14 cellular contexts compared by ENCODE assay signal in the genomic region with DNA sequence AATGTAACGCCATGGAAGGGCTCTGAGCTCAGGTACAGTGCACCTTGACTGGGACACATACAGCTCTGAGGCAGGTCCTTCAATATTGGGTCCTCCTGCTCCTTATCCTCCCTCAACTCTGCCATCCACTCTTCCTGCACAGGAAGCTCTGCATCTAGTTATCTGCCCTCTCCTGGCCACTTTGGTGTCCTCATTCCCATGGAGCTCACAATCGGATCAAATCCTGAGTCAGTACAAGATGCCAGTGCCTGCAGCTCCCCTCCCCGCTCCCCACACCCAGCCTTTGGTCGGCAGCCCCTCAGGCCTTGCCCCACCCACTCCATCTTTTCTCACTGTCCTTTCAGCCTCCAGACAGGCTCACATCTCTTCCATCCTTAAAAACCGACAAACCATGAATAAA. TPM values are rescaled to one million over a fixed set of nuclear protein-coding genes. Genes with fewer than 3 reads are reported as not detected.
DNase-seq lines count a peak whose midpoint lies in the region; ATAC-seq and TF ChIP-seq lines count a peak whose summit lies in the region.
"Had no signal": no experiment of that assay in that cellular context is flagged by ENCODE, and none has a peak within 500 bp of the region (broad histone marks: within the 10 kb centered on the region; RNA-seq: fewer than 3 reads in every experiment).

No MANE protein-coding gene starts in this region.

- H3K4me1 ChIP-seq in upper lobe of right lung: peaks cover 43% of the 10 kb centered on the region

- H3K36me3 ChIP-seq in upper lobe of right lung: no peaks in the 10 kb centered on the region

- no peaks in the 10 kb centered on the region for H3K9me3 Mint-ChIP-seq in activated naive CD4-positive, alpha-beta T cell treated with anti-CD3 and anti-CD28 coated beads, Interleukin-2, amount 50 U/mL, for 24 hours
- H3K9me3 Mint-ChIP-seq: activated T-helper 2 cell treated with anti-CD3 and anti-CD28 coated beads, Interferon-gamma antibody, Interleukin-2, Interleukin-4, amounts not matched to agents 10 μg/mL and 5 μg/mL and 100 μg/mL, durations not matched to agents 14 hours and 24 hours and 36 hours had no signal

- no peak for TF ChIP-seq CTCF in upper lobe of right lung (IDR thresholded peaks at IDR 0.05)

- peaks cover 46% of the 10 kb centered on the region for H3K4me1 Mint-ChIP-seq in activated naive CD4-positive, alpha-beta T cell treated with anti-CD3 and anti-CD28 coated beads, Interleukin-2, amount 50 U/mL, for 24 hours

- no peak overlapping the region for H3K4me3 ChIP-seq in upper lobe of right lung

- H3K4me3 Mint-ChIP-seq in activated naive CD4-positive, alpha-beta T cell treated with anti-CD3 and anti-CD28 coated beads, Interleukin-2, amount 50 U/mL, for 24 hours: no peak overlapping the region

- no peak for DNase-seq in activated naive CD4-positive, alpha-beta T cell treated with Interleukin-2 at 50 U/mL for 16 hours
- DNase-seq in iPS DF 19.7 (ENCODE audit: low read depth, low spot score) (peak; percentile 63), upper lobe of right lung (peak; percentile 37), DMS114 treated with DMSO at 0.1 percent for 48 hours (lab: John Stamatoyannopoulos, UW; ENCODE audit: unreplicated experiment) (no peak)
- DNase-seq: glutamatergic neuron, right cardiac atrium, RPMI8226, substantia nigra had no signal

- H3K27me3 ChIP-seq in upper lobe of right lung: no peaks in the 10 kb centered on the region

- ATAC-seq in SK-N-SH treated with all-trans-retinoic acid at 6 μM for 48 hours: peak; percentile 45
- no peak for ATAC-seq in upper lobe of right lung
- ATAC-seq in HG03571 (IDR thresholded peaks at IDR 0.05; ENCODE audit: unreplicated experiment): no peak
- ATAC-seq in GM19455 (IDR thresholded peaks at IDR 0.05; ENCODE audit: unreplicated experiment): no peak
- ATAC-seq: right cardiac atrium had no signal

- H3K27ac ChIP-seq in upper lobe of right lung: no peak overlapping the region
- H3K27ac ChIP-seq: HL-60 had no signal

- no peaks in the 10 kb centered on the region for H3K27me3 Mint-ChIP-seq in activated naive CD4-positive, alpha-beta T cell treated with anti-CD3 and anti-CD28 coated beads, Interleukin-2, amount 50 U/mL, for 24 hours

- H3K27ac Mint-ChIP-seq in activated naive CD4-positive, alpha-beta T cell treated with anti-CD3 and anti-CD28 coated beads, Interleukin-2, amount 50 U/mL, for 24 hours: peak overlapping the region; percentile 73
- H3K27ac Mint-ChIP-seq: activated T-helper 2 cell treated with anti-CD3 and anti-CD28 coated beads, Interferon-gamma antibody, Interleukin-2, Interleukin-4, amounts not matched to agents 10 μg/mL and 5 μg/mL and 100 μg/mL, durations not matched to agents 14 hours and 24 hours and 36 hours had no signal

- no peaks in the 10 kb centered on the region for H3K9me3 ChIP-seq in upper lobe of right lung

- intact Hi-C loops in upper lobe of right lung (cut with DNase I): no loop called here

- no peaks in the 10 kb centered on the region for H3K36me3 Mint-ChIP-seq in activated naive CD4-positive, alpha-beta T cell treated with anti-CD3 and anti-CD28 coated beads, Interleukin-2, amount 50 U/mL, for 24 hours

TF ChIP-seq in SK-N-SH treated with all-trans-retinoic acid at 6 μM for 48 hours, 23 proteins besides CTCF, POLR2A, EP300 and RAD21:
- TF ChIP-seq CSDC2 (CRISPR knock-in tag; IDR thresholded peaks at IDR 0.05) (no peak), PPARA (CRISPR knock-in tag; IDR thresholded peaks at IDR 0.05; ENCODE audit: borderline replicate concordance) (no peak), BACH2 (CRISPR knock-in tag; IDR thresholded peaks at IDR 0.05; ENCODE audit: borderline replicate concordance) (no peak), TOX (CRISPR knock-in tag; IDR thresholded peaks at IDR 0.05; ENCODE audit: borderline replicate concordance) (no peak)
TF ChIP-seq in SK-N-SH treated with all-trans-retinoic acid at 6 μM for 48 hours: peak in this region for 0.

RNA-seq across cellular contexts. Expression of a gene that starts 58.0 kb away (rescaled TPM):
- 178 TPM for total RNA-seq in upper lobe of right lung

Comparison
In these comparisons a context has a peak if more than half of its experiments do, and no peak if none do; other contexts are left out.
1. DNase-seq: peak in iPS DF 19.7 (single experiment) and upper lobe of right lung (single experiment); none in activated naive CD4-positive, alpha-beta T cell treated with Interleukin-2 at 50 U/mL for 16 hours (single experiment) and DMS114 treated with DMSO at 0.1 percent for 48 hours (single experiment).